ENCODE assay signal across 11 cellular contexts in genomic region chr2:169877406-169877805, GRCh38. TPM values are rescaled to one million over a fixed set of nuclear protein-coding genes. Genes with fewer than 3 reads are reported as not detected.
DNase-seq lines count a peak whose midpoint lies in the region; ATAC-seq, FAIRE-seq and TF ChIP-seq lines count a peak whose summit lies in the region.
"Had no signal": no experiment of that assay in that cellular context is flagged by ENCODE, and none has a peak within 500 bp of the region (broad histone marks: within the 10 kb centered on the region; RNA-seq: fewer than 3 reads in every experiment).

No MANE protein-coding gene starts in this region.

- no peak overlapping the region for H2AFZ ChIP-seq in endothelial cell of umbilical vein (ENCODE audit: low read depth, low read length)

- H3K4me1 ChIP-seq in endothelial cell of umbilical vein (ENCODE audit: control insufficient read depth, extremely low read depth, insufficient read depth, low read length): no peaks in the 10 kb centered on the region

- CTCF ChIA-PET in endothelial cell of umbilical vein (lab: Charles Lee): interaction anchor here (0.8 to 2.0 kb wide), 6 partner anchors 14 to 768 kb away, joined by 3 to 14 read pairs (median 8); partner anchors contain the start of genes METTL5 and UBR3
- CTCF ChIA-PET in activated CD4-positive, alpha-beta T cell treated with anti-CD3 and anti-CD28 coated beads, Interleukin-2, amount 10 ng/mL, durations not matched to agents 7 days and 5 days (lab: Charles Lee): interaction anchor here (1.4 to 1.5 kb wide), 2 partner anchors 14 to 59 kb away, joined by 3 to 6 read pairs; no protein-coding TSS in a partner anchor

- H3K27me3 ChIP-seq in endothelial cell of umbilical vein (ENCODE audit: control insufficient read depth in 2 of 2, insufficient read depth in 2 of 2, low read length in 2 of 2): no peaks in the 10 kb centered on the region

- peak; percentile 28 for DNase-seq in NCI-H2171 treated with DMSO at 0.1 percent for 48 hours (lab: John Stamatoyannopoulos, UW)
- no peak for DNase-seq in NCI-H2171 (lab: John Stamatoyannopoulos, UW)
- DNase-seq in NCI-H69 (lab: John Stamatoyannopoulos, UW): peak; percentile 1
- peak; percentile 31 for DNase-seq in endothelial cell of umbilical vein (ENCODE audit: low read depth, low spot score)
- DNase-seq in pons (ENCODE audit: low spot score): peak; percentile 57
- DNase-seq in activated CD4-positive, alpha-beta T cell treated with anti-CD3 and anti-CD28 coated beads, Interleukin-2, amount 10 ng/mL, durations not matched to agents 7 days and 5 days: no peak
- no peak for DNase-seq in stimulated activated effector memory CD8-positive, alpha-beta T cell treated with anti-CD3 and anti-CD28 coated beads, Interleukin-12 subunit alpha, Interleukin-12 subunit beta, amount 100 ng/mL, for 72 hours (ENCODE audit: low spot score in 2 of 2)
- DNase-seq: occipital lobe had no signal

- H3K9me3 ChIP-seq in endothelial cell of umbilical vein (replicated peaks; ENCODE audit: control insufficient read depth, insufficient read depth, low read length): no peaks in the 10 kb centered on the region

- no peaks in the 10 kb centered on the region for H3K9me3 Mint-ChIP-seq in activated CD4-positive, alpha-beta T cell treated with anti-CD3 and anti-CD28 coated beads, Interleukin-2, amount 10 ng/mL, durations not matched to agents 7 days and 5 days
- H3K9me3 Mint-ChIP-seq in stimulated activated effector memory CD8-positive, alpha-beta T cell treated with anti-CD3 and anti-CD28 coated beads, Interleukin-12 subunit alpha, Interleukin-12 subunit beta, amount 100 ng/mL, for 72 hours: no peaks in the 10 kb centered on the region
- H3K9me3 Mint-ChIP-seq: T-helper 1 cell treated with Interleukin-12 subunit alpha and Interleukin-12 subunit beta and Interleukin-4 antibody, amounts not matched to agents 30 μg/mL and 1 μg/mL, for 36 hours had no signal

- intact Hi-C loops in endothelial cell of umbilical vein (cut with micrococcal nuclease): no loop called here

- peak in 1 of 2 donors; percentile 17 for TF ChIP-seq CTCF in endothelial cell of umbilical vein (IDR thresholded peaks at IDR 0.05; ENCODE audit: extremely low read depth in 1 of 2, insufficient read depth in 1 of 2, low read depth in 1 of 2, low read length in 2 of 2)

- BruUV-seq in endothelial cell of umbilical vein (replicated peaks; lab: Mats Ljungman, UMichigan): no TSS peak

- H3K4me3 Mint-ChIP-seq in activated CD4-positive, alpha-beta T cell treated with anti-CD3 and anti-CD28 coated beads, Interleukin-2, amount 10 ng/mL, durations not matched to agents 7 days and 5 days: no peak overlapping the region
- H3K4me3 Mint-ChIP-seq in stimulated activated effector memory CD8-positive, alpha-beta T cell treated with anti-CD3 and anti-CD28 coated beads, Interleukin-12 subunit alpha, Interleukin-12 subunit beta, amount 100 ng/mL, for 72 hours: no peak overlapping the region
- H3K4me3 Mint-ChIP-seq: T-helper 1 cell treated with Interleukin-12 subunit alpha and Interleukin-12 subunit beta and Interleukin-4 antibody, amounts not matched to agents 30 μg/mL and 1 μg/mL, for 36 hours had no signal

- ATAC-seq in HG02588 (IDR thresholded peaks at IDR 0.05; ENCODE audit: unreplicated experiment): no peak
- ATAC-seq in stimulated activated effector memory CD8-positive, alpha-beta T cell treated with anti-CD3 and anti-CD28 coated beads, Interleukin-12 subunit alpha, Interleukin-12 subunit beta, amount 100 ng/mL, for 72 hours: no peak

- no peaks in the 10 kb centered on the region for H3K36me3 ChIP-seq in endothelial cell of umbilical vein (ENCODE audit: control insufficient read depth in 2 of 2, extremely low read depth in 1 of 2, insufficient read depth in 2 of 2, low read length in 2 of 2)

- H3K79me2 ChIP-seq in endothelial cell of umbilical vein (ENCODE audit: control insufficient read depth, insufficient read depth, low read length): no peaks in the 10 kb centered on the region

- H3K36me3 Mint-ChIP-seq in activated CD4-positive, alpha-beta T cell treated with anti-CD3 and anti-CD28 coated beads, Interleukin-2, amount 10 ng/mL, durations not matched to agents 7 days and 5 days (ENCODE audit: low read depth): peaks cover 4% of the 10 kb centered on the region
- H3K36me3 Mint-ChIP-seq in stimulated activated effector memory CD8-positive, alpha-beta T cell treated with anti-CD3 and anti-CD28 coated beads, Interleukin-12 subunit alpha, Interleukin-12 subunit beta, amount 100 ng/mL, for 72 hours: peaks cover 25% of the 10 kb centered on the region

- no peak overlapping the region for H3K27ac ChIP-seq in endothelial cell of umbilical vein (ENCODE audit: insufficient read depth, low read depth, low read length)

- H3K4me1 Mint-ChIP-seq in activated CD4-positive, alpha-beta T cell treated with anti-CD3 and anti-CD28 coated beads, Interleukin-2, amount 10 ng/mL, durations not matched to agents 7 days and 5 days: no peaks in the 10 kb centered on the region
- H3K4me1 Mint-ChIP-seq in stimulated activated effector memory CD8-positive, alpha-beta T cell treated with anti-CD3 and anti-CD28 coated beads, Interleukin-12 subunit alpha, Interleukin-12 subunit beta, amount 100 ng/mL, for 72 hours: peaks cover 4% of the 10 kb centered on the region

- no peak overlapping the region for H3K4me2 ChIP-seq in endothelial cell of umbilical vein (ENCODE audit: insufficient read depth, low read length)

- no peaks in the 10 kb centered on the region for H4K20me1 ChIP-seq in endothelial cell of umbilical vein (replicated peaks; ENCODE audit: control insufficient read depth, extremely low read depth, insufficient read depth, low read length)

- no peak overlapping the region for H3K9ac ChIP-seq in endothelial cell of umbilical vein (replicated peaks; ENCODE audit: extremely low read depth, insufficient read depth, low read length)

- dilution Hi-C loops in endothelial cell of umbilical vein (cut with MboI; ENCODE audit: extremely low pct_ligation_motif_present, low sequenced_read_pairs): no loop called here

- no peaks in the 10 kb centered on the region for H3K27me3 Mint-ChIP-seq in activated CD4-positive, alpha-beta T cell treated with anti-CD3 and anti-CD28 coated beads, Interleukin-2, amount 10 ng/mL, durations not matched to agents 7 days and 5 days

- FAIRE-seq in endothelial cell of umbilical vein (lab: Jason Lieb, UNC): no peak
- FAIRE-seq: colon had no signal

- no peak for TF ChIP-seq POLR2A in endothelial cell of umbilical vein (IDR thresholded peaks at IDR 0.05; ENCODE audit: low read depth, low read length)

- H3K27ac Mint-ChIP-seq in activated CD4-positive, alpha-beta T cell treated with anti-CD3 and anti-CD28 coated beads, Interleukin-2, amount 10 ng/mL, durations not matched to agents 7 days and 5 days: no peak overlapping the region
- no peak overlapping the region for H3K27ac Mint-ChIP-seq in stimulated activated effector memory CD8-positive, alpha-beta T cell treated with anti-CD3 and anti-CD28 coated beads, Interleukin-12 subunit alpha, Interleukin-12 subunit beta, amount 100 ng/mL, for 72 hours
- H3K27ac Mint-ChIP-seq: T-helper 1 cell treated with Interleukin-12 subunit alpha and Interleukin-12 subunit beta and Interleukin-4 antibody, amounts not matched to agents 30 μg/mL and 1 μg/mL, for 36 hours had no signal

- no peaks in the 10 kb centered on the region for H3K9me1 ChIP-seq in endothelial cell of umbilical vein (replicated peaks; ENCODE audit: control insufficient read depth, extremely low read depth, insufficient read depth, low read length)

- POLR2A ChIA-PET in endothelial cell of umbilical vein (lab: Charles Lee): interaction anchor here (0.5 kb wide), 1 partner anchor 425 kb away, joined by 3 read pairs; no protein-coding TSS in a partner anchor
- POLR2A ChIA-PET in activated CD4-positive, alpha-beta T cell treated with anti-CD3 and anti-CD28 coated beads, Interleukin-2, amount 10 ng/mL, durations not matched to agents 7 days and 5 days (lab: Charles Lee): no interaction called here

- H3K4me3 ChIP-seq in endothelial cell of umbilical vein (replicated peaks in 1 of 3; ENCODE audit: insufficient read depth in 1 of 3, low read depth in 1 of 3, low read length in 3 of 3): no peak overlapping the region

TF ChIP-seq in endothelial cell of umbilical vein, 7 proteins besides CTCF, POLR2A, EP300 and RAD21:
- no peak for TF ChIP-seq JUN (IDR thresholded peaks at IDR 0.05; ENCODE audit: borderline replicate concordance, insufficient read depth, insufficient read length, low read depth)
- no peak for TF ChIP-seq MAX (IDR thresholded peaks at IDR 0.05; ENCODE audit: insufficient read depth, insufficient read length)

RNA-seq across cellular contexts. Expression of gene UBR3, which starts 50.2 kb away (rescaled TPM):
- total RNA-seq in endothelial cell of umbilical vein: 27.5 and 27.7 TPM in 2 replicates
- polyA plus RNA-seq in endothelial cell of umbilical vein: 3.8 and 5.3 TPM in 2 replicates
- 6.1 and 6.9 TPM in 2 replicates for polyA plus RNA-seq in endothelial cell of umbilical vein (2011; cell fraction: cytosol; rRNA removed)
- polyA plus RNA-seq in endothelial cell of umbilical vein (2011; cell fraction: nucleus; rRNA removed): 22.2 and 28.2 TPM in 2 replicates
- polyA plus RNA-seq in endothelial cell of umbilical vein (2012): 13.8 and 20.4 TPM in 2 replicates
- 28.4 and 29.2 TPM in 2 replicates for polyA minus RNA-seq in endothelial cell of umbilical vein
- 12.2 TPM for polyA minus RNA-seq in endothelial cell of umbilical vein (2011; cell fraction: cytosol; rRNA and poly(A)+ RNA removed)
- 92.1 and 134 TPM in 2 replicates for polyA minus RNA-seq in endothelial cell of umbilical vein (2011; cell fraction: nucleus; rRNA and poly(A)+ RNA removed)
- total RNA-seq in activated CD4-positive, alpha-beta T cell treated with anti-CD3 and anti-CD28 coated beads, Interleukin-2, amount 10 ng/mL, durations not matched to agents 7 days and 5 days: 10 to 100 TPM; 22.4 to 27.4 TPM

RNA-seq across cellular contexts. Expression of gene METTL5, which starts 52.7 kb away (rescaled TPM):
- total RNA-seq in endothelial cell of umbilical vein: 50.4 and 52.0 TPM in 2 replicates
- 18.4 and 27.0 TPM in 2 replicates for polyA plus RNA-seq in endothelial cell of umbilical vein
- 30.1 and 31.9 TPM in 2 replicates for polyA plus RNA-seq in endothelial cell of umbilical vein (2011; cell fraction: cytosol; rRNA removed)
- polyA plus RNA-seq in endothelial cell of umbilical vein (2011; cell fraction: nucleus; rRNA removed): 9.4 and 13.7 TPM in 2 replicates
- 77.5 and 94.6 TPM in 2 replicates for polyA plus RNA-seq in endothelial cell of umbilical vein (2012)
- 10.7 and 14.6 TPM in 2 replicates for polyA minus RNA-seq in endothelial cell of umbilical vein
- 8.9 TPM for polyA minus RNA-seq in endothelial cell of umbilical vein (2011; cell fraction: cytosol; rRNA and poly(A)+ RNA removed)
- 5.1 and 6.7 TPM in 2 replicates for polyA minus RNA-seq in endothelial cell of umbilical vein (2011; cell fraction: nucleus; rRNA and poly(A)+ RNA removed)
- 10 to 100 TPM; 53.3 to 61.6 TPM for total RNA-seq in activated CD4-positive, alpha-beta T cell treated with anti-CD3 and anti-CD28 coated beads, Interleukin-2, amount 10 ng/mL, durations not matched to agents 7 days and 5 days

Comparison
In these comparisons a context has a peak if more than half of its experiments do, and no peak if none do; other contexts are left out.
1. DNase-seq: peak in NCI-H2171 treated with DMSO at 0.1 percent for 48 hours (single experiment), NCI-H69 (single experiment), endothelial cell of umbilical vein (single experiment) and pons (single experiment); none in NCI-H2171 (single experiment), activated CD4-positive, alpha-beta T cell treated with anti-CD3 and anti-CD28 coated beads, Interleukin-2, amount 10 ng/mL, durations not matched to agents 7 days and 5 days (single experiment) and stimulated activated effector memory CD8-positive, alpha-beta T cell treated with anti-CD3 and anti-CD28 coated beads, Interleukin-12 subunit alpha, Interleukin-12 subunit beta, amount 100 ng/mL, for 72 hours (0 of 2).